In genomic region chr4:188297873-188298272, GRCh38 we compare ENCODE assay signal across 1 cellular context.
A peak's percentile ranks its signal among the peaks of the same experiment; 100 is the strongest.
TF ChIP-seq lines count a peak whose summit lies in the region.

No MANE protein-coding gene starts in this region.

TF ChIP-seq in IMR-90, 13 proteins besides CTCF, POLR2A, EP300 and RAD21:
- TF ChIP-seq ELK1 (IDR thresholded peaks at IDR 0.05; ENCODE audit: borderline replicate concordance, low read depth, low read length): no peak
- TF ChIP-seq MXI1 (IDR thresholded peaks at IDR 0.05; ENCODE audit: borderline replicate concordance, low read depth, low read length): no peak
- TF ChIP-seq BHLHE40 (IDR thresholded peaks at IDR 0.05; ENCODE audit: low read depth, low read length): no peak
- no peak for TF ChIP-seq RCOR1 (IDR thresholded peaks at IDR 0.05; ENCODE audit: insufficient replicate concordance, low read length)
- TF ChIP-seq SMC3 (IDR thresholded peaks at IDR 0.05; ENCODE audit: low read depth, low read length): peak; percentile 11; the same call in 1 of the 2 replicates
- peak; percentile 37; the same call in 1 of the 2 replicates for TF ChIP-seq NFE2L2 (IDR thresholded peaks at IDR 0.05; ENCODE audit: low read depth, low read length)
- TF ChIP-seq RFX5 (IDR thresholded peaks at IDR 0.05; ENCODE audit: low read depth, low read length): no peak
- no peak for TF ChIP-seq CEBPB (IDR thresholded peaks at IDR 0.05; ENCODE audit: low read depth, low read length)
- no peak for TF ChIP-seq MAZ (IDR thresholded peaks at IDR 0.05; ENCODE audit: borderline replicate concordance, low read depth, low read length)
- TF ChIP-seq CHD1 (IDR thresholded peaks at IDR 0.05; ENCODE audit: low read depth, low read length): no peak
- TF ChIP-seq USF2 (IDR thresholded peaks at IDR 0.05; ENCODE audit: low read depth, low read length): no peak
- peak; percentile 68 for TF ChIP-seq FOS (IDR thresholded peaks at IDR 0.05; ENCODE audit: low read depth, low read length)
- TF ChIP-seq MAFK (IDR thresholded peaks at IDR 0.05; ENCODE audit: low read depth, low read length): no peak
